In the genomic region with DNA sequence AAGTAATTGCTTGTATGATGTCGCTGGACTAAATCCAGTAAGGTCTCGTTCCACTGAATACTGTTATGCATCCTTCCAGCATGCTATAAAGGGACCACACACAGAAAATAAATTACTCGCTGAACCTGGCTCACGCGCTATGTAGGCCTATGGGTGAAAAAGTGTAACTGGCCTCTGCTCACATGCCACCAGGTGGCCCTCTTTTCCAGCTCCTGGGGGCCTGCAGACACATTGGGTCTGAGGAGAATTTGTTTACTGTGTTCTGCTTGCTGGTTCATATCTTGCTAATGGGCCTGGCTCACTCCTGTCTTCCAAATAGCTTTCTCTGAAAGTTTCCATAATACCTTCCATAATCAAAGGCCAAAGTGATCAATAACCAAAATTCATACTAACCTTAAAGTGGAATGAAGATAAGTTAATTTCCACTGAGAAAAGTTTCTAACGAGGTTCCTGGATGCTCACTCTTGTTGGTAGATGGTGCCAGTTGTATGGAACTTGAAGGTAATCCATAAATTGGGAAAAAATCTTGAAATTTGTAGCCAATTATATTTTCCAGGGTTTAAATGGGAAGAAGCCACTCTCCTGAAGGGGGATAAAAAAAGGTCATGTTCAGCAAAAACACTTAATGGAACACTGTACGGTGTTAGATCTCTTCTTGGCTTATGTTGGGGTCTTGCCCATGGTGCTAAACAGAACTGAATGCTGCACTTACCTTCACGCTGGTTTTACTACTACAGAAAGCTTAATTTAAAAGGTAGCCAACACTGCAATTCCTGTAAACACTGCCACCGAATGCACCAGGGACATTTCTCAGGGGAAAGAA, we compare ENCODE assay signal across 9 cellular contexts. TPM values are rescaled to one million over a fixed set of nuclear protein-coding genes. Genes with fewer than 3 reads are reported as not detected.
DNase-seq lines count a peak whose midpoint lies in the region; ATAC-seq, FAIRE-seq and TF ChIP-seq lines count a peak whose summit lies in the region.
"Had no signal": no experiment of that assay in that cellular context is flagged by ENCODE, and none has a peak within 500 bp of the region (broad histone marks: within the 10 kb centered on the region; RNA-seq: fewer than 3 reads in every experiment).

No MANE protein-coding gene starts in this region.

- H3K4me2 ChIP-seq in OCI-LY1 (ENCODE audit: low read length): no peak overlapping the region
- H3K4me2 ChIP-seq in mammary epithelial cell (ENCODE audit: insufficient read depth, low read depth, low read length): no peak overlapping the region

- dilution Hi-C loops in mammary epithelial cell (cut with HindIII; ENCODE audit: low sequenced_read_pairs): no loop called here

- in situ Hi-C loops in mammary epithelial cell (cut with MboI; ENCODE audit: low sequenced_read_pairs in 2 of 2): no loop called here

- CTCF ChIA-PET in mammary epithelial cell (lab: Charles Lee; ENCODE audit: low non-redundant PET): interaction anchor here (0.9 kb wide), 1 partner anchor 27 kb away, joined by 4 read pairs; no protein-coding TSS in a partner anchor

- H3K4me3 ChIP-seq in OCI-LY1 (ENCODE audit: low read depth, low read length, poor library complexity, severe bottlenecking) (no peak overlapping the region), mammary epithelial cell (replicated peaks in 1 of 3; ENCODE audit: insufficient read depth in 1 of 3, low read depth in 2 of 3, low read length in 3 of 3) (no peak overlapping the region)

- peak; percentile 67 for FAIRE-seq in GM18507 (lab: Jason Lieb, UNC)
- no peak for FAIRE-seq in urothelium cell line (lab: Jason Lieb, UNC)
- no peak for FAIRE-seq in RCC 7860 (lab: Jason Lieb, UNC)

- peak; percentile 53 for ATAC-seq in HG02610 (IDR thresholded peaks at IDR 0.05; ENCODE audit: unreplicated experiment)

- H2AFZ ChIP-seq in OCI-LY1 (ENCODE audit: low read length) (peak overlapping the region; percentile 21; the same call in 1 of the 2 replicates), mammary epithelial cell (ENCODE audit: low read depth, low read length) (no peak overlapping the region)

- no peak for DNase-seq in GM18507 (ENCODE audit: extremely low spot score, insufficient read length, low read depth)
- no peak for DNase-seq in mammary epithelial cell
- DNase-seq in urothelium cell line (ENCODE audit: low spot score): peak; percentile 50
- no peak for DNase-seq in NCI-H1105 treated with DMSO at 0.1 percent for 48 hours (lab: John Stamatoyannopoulos, UW)
- DNase-seq in RCC 7860 (ENCODE audit: low spot score): no peak
- no peak for DNase-seq in occipital lobe (lab: John Stamatoyannopoulos, UW)

- H3K79me2 ChIP-seq in OCI-LY1 (ENCODE audit: insufficient read depth, low read length) (no peaks in the 10 kb centered on the region), mammary epithelial cell (ENCODE audit: insufficient read depth, low read length) (no peaks in the 10 kb centered on the region)

- TSS peak; percentile 68 for BruUV-seq in mammary epithelial cell (replicated peaks; lab: Mats Ljungman, UMichigan)

- H3K9me2 ChIP-seq in OCI-LY1 (ENCODE audit: low read depth, low read length): no peaks in the 10 kb centered on the region

- no peaks in the 10 kb centered on the region for H3K27me3 ChIP-seq in OCI-LY1 (ENCODE audit: insufficient read depth, low read length)
- peaks cover 2% of the 10 kb centered on the region for H3K27me3 ChIP-seq in mammary epithelial cell (ENCODE audit: insufficient read depth, low read length)

- H3K9ac ChIP-seq in OCI-LY1 (ENCODE audit: low read length): no peak overlapping the region; the same call in 1 of the 2 replicates
- H3K9ac ChIP-seq in mammary epithelial cell (ENCODE audit: insufficient read depth, low read length): no peak overlapping the region

- TF ChIP-seq CTCF in OCI-LY1 (IDR thresholded peaks at IDR 0.05; ENCODE audit: low read length) (peak; percentile 99), mammary epithelial cell (conservative IDR thresholded peaks at IDR 0.05 in 1 of 2, IDR thresholded peaks at IDR 0.05 in 1 of 2; ENCODE audit: extremely low read depth in 1 of 2, insufficient read depth in 1 of 2, low read depth in 1 of 2, low read length in 2 of 2) (peak in 1 of 2 donors; percentile 15)

- intact Hi-C loops in mammary epithelial cell (cut with micrococcal nuclease): no loop called here

- WGBS in mammary epithelial cell (ENCODE audit: low coverage, missing lambda C conversion rate): 78% methylated on average over 9 of the region's 9 CpGs

- H3K4me1 ChIP-seq in OCI-LY1 (ENCODE audit: insufficient read depth, low read length, severe bottlenecking) (peaks cover 19% of the 10 kb centered on the region), mammary epithelial cell (ENCODE audit: insufficient read depth, low read length) (no peaks in the 10 kb centered on the region)

- H4K20me1 ChIP-seq in OCI-LY1 (ENCODE audit: insufficient read depth, low read length) (no peaks in the 10 kb centered on the region), mammary epithelial cell (ENCODE audit: insufficient read depth, low read length) (no peaks in the 10 kb centered on the region)

- no peaks in the 10 kb centered on the region for H3K9me3 ChIP-seq in OCI-LY1 (ENCODE audit: low read length)
- no peaks in the 10 kb centered on the region for H3K9me3 ChIP-seq in mammary epithelial cell (replicated peaks; ENCODE audit: insufficient read depth, low read length)

- H3K27ac ChIP-seq in OCI-LY1 (ENCODE audit: low read depth, low read length, poor library complexity, severe bottlenecking) (peak overlapping the region; percentile 25), mammary epithelial cell (ENCODE audit: insufficient read depth, low read depth, low read length) (no peak overlapping the region)

- H3K36me3 ChIP-seq in OCI-LY1 (ENCODE audit: insufficient read depth, low read length) (no peaks in the 10 kb centered on the region), mammary epithelial cell (ENCODE audit: insufficient read depth, low read length) (no peaks in the 10 kb centered on the region)

- H3F3A ChIP-seq in OCI-LY1 (ENCODE audit: insufficient read depth, low read length): no peaks in the 10 kb centered on the region

RNA-seq across cellular contexts. Expression of gene ZPBP, which starts 27.0 kb away (rescaled TPM):
- total RNA-seq in mammary epithelial cell (under 1 TPM in 1 of 2 donors, not detected in 1; 0.17 TPM), occipital lobe (0.47 TPM)
- polyA plus RNA-seq in mammary epithelial cell: not detected
- polyA minus RNA-seq in mammary epithelial cell: not detected
- polyA plus RNA-seq: esophagus had no signal
